2 cellular contexts compared by ENCODE assay signal in the genomic region with DNA sequence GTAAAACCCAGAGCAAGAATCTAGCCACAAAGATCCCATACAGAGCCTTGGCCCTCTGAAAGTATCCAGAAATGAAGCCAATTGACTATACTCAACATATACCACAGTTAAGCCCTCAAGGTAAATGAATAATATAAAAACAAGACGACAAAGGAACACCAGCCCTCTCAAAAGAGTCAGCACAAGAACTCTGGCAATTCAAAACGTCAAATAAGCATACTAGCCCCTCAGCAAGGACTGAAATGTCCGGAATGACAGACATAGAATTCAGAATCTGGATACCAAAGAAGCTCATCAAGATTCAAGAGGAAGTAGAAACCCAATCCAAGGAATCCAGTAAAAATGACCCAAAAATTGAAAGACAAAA.
TF ChIP-seq lines count a peak whose summit lies in the region.

No MANE protein-coding gene starts in this region.

TF ChIP-seq in SK-N-SH, 30 proteins besides CTCF, POLR2A, EP300 and RAD21 (continued from another document):
- TF ChIP-seq IRF3 (IDR thresholded peaks at IDR 0.05; ENCODE audit: low read depth, low read length) (no peak), REST (IDR thresholded peaks at IDR 0.05; ENCODE audit: low read depth, low read length) (no peak)
TF ChIP-seq in SK-N-SH: peak in this region for 0.

TF ChIP-seq in SK-N-SH treated with all-trans-retinoic acid at 6 μM for 48 hours, 23 proteins besides CTCF, POLR2A, EP300 and RAD21 (continued from another document):
- TF ChIP-seq, protein P1, sequence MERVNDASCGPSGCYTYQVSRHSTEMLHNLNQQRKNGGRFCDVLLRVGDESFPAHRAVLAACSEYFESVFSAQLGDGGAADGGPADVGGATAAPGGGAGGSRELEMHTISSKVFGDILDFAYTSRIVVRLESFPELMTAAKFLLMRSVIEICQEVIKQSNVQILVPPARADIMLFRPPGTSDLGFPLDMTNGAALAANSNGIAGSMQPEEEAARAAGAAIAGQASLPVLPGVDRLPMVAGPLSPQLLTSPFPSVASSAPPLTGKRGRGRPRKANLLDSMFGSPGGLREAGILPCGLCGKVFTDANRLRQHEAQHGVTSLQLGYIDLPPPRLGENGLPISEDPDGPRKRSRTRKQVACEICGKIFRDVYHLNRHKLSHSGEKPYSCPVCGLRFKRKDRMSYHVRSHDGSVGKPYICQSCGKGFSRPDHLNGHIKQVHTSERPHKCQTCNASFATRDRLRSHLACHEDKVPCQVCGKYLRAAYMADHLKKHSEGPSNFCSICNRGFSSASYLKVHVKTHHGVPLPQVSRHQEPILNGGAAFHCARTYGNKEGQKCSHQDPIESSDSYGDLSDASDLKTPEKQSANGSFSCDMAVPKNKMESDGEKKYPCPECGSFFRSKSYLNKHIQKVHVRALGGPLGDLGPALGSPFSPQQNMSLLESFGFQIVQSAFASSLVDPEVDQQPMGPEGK (CRISPR knock-in tag; IDR thresholded peaks at IDR 0.05; ENCODE audit: borderline replicate concordance): no peak
- TF ChIP-seq TOX (CRISPR knock-in tag; IDR thresholded peaks at IDR 0.05; ENCODE audit: borderline replicate concordance) (no peak), ESRRG (CRISPR knock-in tag; IDR thresholded peaks at IDR 0.05) (no peak), GLIS3 (CRISPR knock-in tag; IDR thresholded peaks at IDR 0.05) (no peak), OSR1 (CRISPR knock-in tag; IDR thresholded peaks at IDR 0.05) (no peak), ZNF70 (CRISPR knock-in tag; IDR thresholded peaks at IDR 0.05) (no peak), ARNTL (CRISPR knock-in tag; IDR thresholded peaks at IDR 0.05; ENCODE audit: borderline replicate concordance, low read depth) (no peak), ZNF565 (CRISPR knock-in tag; conservative IDR thresholded peaks at IDR 0.05; ENCODE audit: low read depth) (no peak), SNAI2 (CRISPR knock-in tag; IDR thresholded peaks at IDR 0.05) (no peak)
- TF ChIP-seq, protein P2, sequence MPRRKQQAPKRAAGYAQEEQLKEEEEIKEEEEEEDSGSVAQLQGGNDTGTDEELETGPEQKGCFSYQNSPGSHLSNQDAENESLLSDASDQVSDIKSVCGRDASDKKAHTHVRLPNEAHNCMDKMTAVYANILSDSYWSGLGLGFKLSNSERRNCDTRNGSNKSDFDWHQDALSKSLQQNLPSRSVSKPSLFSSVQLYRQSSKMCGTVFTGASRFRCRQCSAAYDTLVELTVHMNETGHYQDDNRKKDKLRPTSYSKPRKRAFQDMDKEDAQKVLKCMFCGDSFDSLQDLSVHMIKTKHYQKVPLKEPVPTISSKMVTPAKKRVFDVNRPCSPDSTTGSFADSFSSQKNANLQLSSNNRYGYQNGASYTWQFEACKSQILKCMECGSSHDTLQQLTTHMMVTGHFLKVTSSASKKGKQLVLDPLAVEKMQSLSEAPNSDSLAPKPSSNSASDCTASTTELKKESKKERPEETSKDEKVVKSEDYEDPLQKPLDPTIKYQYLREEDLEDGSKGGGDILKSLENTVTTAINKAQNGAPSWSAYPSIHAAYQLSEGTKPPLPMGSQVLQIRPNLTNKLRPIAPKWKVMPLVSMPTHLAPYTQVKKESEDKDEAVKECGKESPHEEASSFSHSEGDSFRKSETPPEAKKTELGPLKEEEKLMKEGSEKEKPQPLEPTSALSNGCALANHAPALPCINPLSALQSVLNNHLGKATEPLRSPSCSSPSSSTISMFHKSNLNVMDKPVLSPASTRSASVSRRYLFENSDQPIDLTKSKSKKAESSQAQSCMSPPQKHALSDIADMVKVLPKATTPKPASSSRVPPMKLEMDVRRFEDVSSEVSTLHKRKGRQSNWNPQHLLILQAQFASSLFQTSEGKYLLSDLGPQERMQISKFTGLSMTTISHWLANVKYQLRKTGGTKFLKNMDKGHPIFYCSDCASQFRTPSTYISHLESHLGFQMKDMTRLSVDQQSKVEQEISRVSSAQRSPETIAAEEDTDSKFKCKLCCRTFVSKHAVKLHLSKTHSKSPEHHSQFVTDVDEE (CRISPR knock-in tag; IDR thresholded peaks at IDR 0.05): no peak
